13 cellular contexts compared by ENCODE assay signal in genomic region chr11:61697093-61697492, GRCh38. TPM values are rescaled to one million over a fixed set of nuclear protein-coding genes. Genes with fewer than 3 reads are reported as not detected.
DNase-seq lines count a peak whose midpoint lies in the region; ATAC-seq and TF ChIP-seq lines count a peak whose summit lies in the region.
"Had no signal": no experiment of that assay in that cellular context is flagged by ENCODE, and none has a peak within 500 bp of the region (broad histone marks: within the 10 kb centered on the region; RNA-seq: fewer than 3 reads in every experiment).

No MANE protein-coding gene starts in this region.

- no peak overlapping the region for H3K27ac Mint-ChIP-seq in activated T-helper 1 cell treated with anti-CD3 and anti-CD28 coated beads, Interleukin-12 subunit alpha, Interleukin-12 subunit beta, Interleukin-2, Interleukin-4 antibody, amounts not matched to agents 30 ng/mL and 10 ng/mL and 1 ng/mL, durations not matched to agents 14 hours and 24 hours and 36 hours
- H3K27ac Mint-ChIP-seq: activated naive CD4-positive, alpha-beta T cell treated with anti-CD3 and anti-CD28 coated beads, Interleukin-2, amount 50 U/mL, for 72 hours had no signal

- no peak overlapping the region for H2AFZ ChIP-seq in smooth muscle cell (ENCODE audit: low read depth)

- intact Hi-C loops in activated T-helper 1 cell treated with anti-CD3 and anti-CD28 coated beads, Interleukin-12 subunit alpha, Interleukin-12 subunit beta, Interleukin-2, Interleukin-4 antibody, amounts not matched to agents 30 ng/mL and 10 ng/mL and 1 ng/mL, durations not matched to agents 14 hours and 24 hours and 36 hours (cut with micrococcal nuclease), result loop anchor here (5.0 to 10.0 kb wide), 2 partner anchors 55 to 428 kb away; partner anchors contain the start of genes INCENP and MYRF

- H3K36me3 Mint-ChIP-seq in activated T-helper 1 cell treated with anti-CD3 and anti-CD28 coated beads, Interleukin-12 subunit alpha, Interleukin-12 subunit beta, Interleukin-2, Interleukin-4 antibody, amounts not matched to agents 30 ng/mL and 10 ng/mL and 1 ng/mL, durations not matched to agents 14 hours and 24 hours and 36 hours (ENCODE audit: low read depth), result no peaks in the 10 kb centered on the region
- H3K36me3 Mint-ChIP-seq: activated naive CD4-positive, alpha-beta T cell treated with anti-CD3 and anti-CD28 coated beads, Interleukin-2, amount 50 U/mL, for 72 hours; mesothelial cell of epicardium had no signal

- H3K9ac ChIP-seq in smooth muscle cell (ENCODE audit: low read depth), result peak overlapping the region; percentile 37

- H3K9me3 ChIP-seq in right atrium auricular region (no peaks in the 10 kb centered on the region), smooth muscle cell (replicated peaks; ENCODE audit: low read depth) (no peaks in the 10 kb centered on the region)

- H3K27ac ChIP-seq in right atrium auricular region, result peak overlapping the region; percentile 91 to 98
- peak overlapping the region; percentile 85 for H3K27ac ChIP-seq in smooth muscle cell (ENCODE audit: low read depth)

- H4K20me1 ChIP-seq in smooth muscle cell (ENCODE audit: low read depth), result peaks cover 14% of the 10 kb centered on the region

- no peaks in the 10 kb centered on the region for H3K9me3 Mint-ChIP-seq in activated T-helper 1 cell treated with anti-CD3 and anti-CD28 coated beads, Interleukin-12 subunit alpha, Interleukin-12 subunit beta, Interleukin-2, Interleukin-4 antibody, amounts not matched to agents 30 ng/mL and 10 ng/mL and 1 ng/mL, durations not matched to agents 14 hours and 24 hours and 36 hours
- H3K9me3 Mint-ChIP-seq: activated naive CD4-positive, alpha-beta T cell treated with anti-CD3 and anti-CD28 coated beads, Interleukin-2, amount 50 U/mL, for 72 hours; mesothelial cell of epicardium had no signal

- no peak overlapping the region for H3K4me3 ChIP-seq in right atrium auricular region
- no peak overlapping the region for H3K4me3 ChIP-seq in smooth muscle cell

- 69% methylated on average over 8 of the region's 8 CpGs for WGBS in smooth muscle cell (ENCODE audit: low lambda C conversion rate)

- H3K79me2 ChIP-seq in smooth muscle cell (ENCODE audit: low read depth), result no peaks in the 10 kb centered on the region

- no peaks in the 10 kb centered on the region for H3K27me3 ChIP-seq in right atrium auricular region
- no peaks in the 10 kb centered on the region for H3K27me3 ChIP-seq in smooth muscle cell (ENCODE audit: low read depth)

- H3K4me1 Mint-ChIP-seq in activated T-helper 1 cell treated with anti-CD3 and anti-CD28 coated beads, Interleukin-12 subunit alpha, Interleukin-12 subunit beta, Interleukin-2, Interleukin-4 antibody, amounts not matched to agents 30 ng/mL and 10 ng/mL and 1 ng/mL, durations not matched to agents 14 hours and 24 hours and 36 hours (ENCODE audit: low read depth), result peaks cover 25% of the 10 kb centered on the region

- no peak for TF ChIP-seq CTCF in right atrium auricular region (IDR thresholded peaks at IDR 0.05)
- TF ChIP-seq CTCF in smooth muscle cell (IDR thresholded peaks at IDR 0.05; ENCODE audit: borderline replicate concordance, insufficient read depth, poor library complexity, severe bottlenecking), result no peak

- no peaks in the 10 kb centered on the region for H3F3A ChIP-seq in smooth muscle cell (ENCODE audit: low read depth)

- H3K4me3 Mint-ChIP-seq in activated T-helper 1 cell treated with anti-CD3 and anti-CD28 coated beads, Interleukin-12 subunit alpha, Interleukin-12 subunit beta, Interleukin-2, Interleukin-4 antibody, amounts not matched to agents 30 ng/mL and 10 ng/mL and 1 ng/mL, durations not matched to agents 14 hours and 24 hours and 36 hours, result no peak overlapping the region
- H3K4me3 Mint-ChIP-seq: mesothelial cell of epicardium had no signal

- peak overlapping the region; percentile 55 for H3K4me2 ChIP-seq in smooth muscle cell

- H3K36me3 ChIP-seq in right atrium auricular region (no peaks in the 10 kb centered on the region), smooth muscle cell (ENCODE audit: low read depth) (no peaks in the 10 kb centered on the region)

- ATAC-seq in HG02885 (IDR thresholded peaks at IDR 0.05; ENCODE audit: poor library complexity, unreplicated experiment), result no peak
- ATAC-seq: activated naive CD4-positive, alpha-beta T cell treated with anti-CD3 and anti-CD28 coated beads, Interleukin-2, amount 50 U/mL, for 72 hours had no signal

- H3K4me1 ChIP-seq in right atrium auricular region, result peaks cover 0 to 88% of the 10 kb centered on the region in 2 donors
- peaks cover 14% of the 10 kb centered on the region for H3K4me1 ChIP-seq in smooth muscle cell (ENCODE audit: low read depth)

- peaks cover 1% of the 10 kb centered on the region for H3K27me3 Mint-ChIP-seq in activated T-helper 1 cell treated with anti-CD3 and anti-CD28 coated beads, Interleukin-12 subunit alpha, Interleukin-12 subunit beta, Interleukin-2, Interleukin-4 antibody, amounts not matched to agents 30 ng/mL and 10 ng/mL and 1 ng/mL, durations not matched to agents 14 hours and 24 hours and 36 hours (ENCODE audit: insufficient read depth)

- DNase-seq in EL (peak; percentile 81), SW480 (ENCODE audit: low spot score) (peak; percentile 96), right atrium auricular region (ENCODE audit: low spot score) (no peak), smooth muscle cell (lab: John Stamatoyannopoulos, UW; ENCODE audit: unreplicated experiment) (no peak), middle frontal gyrus (ENCODE audit: extremely low spot score, low spot score) (no peak)
- no peak for DNase-seq in activated CD4-positive, alpha-beta T cell treated with anti-CD3 and anti-CD28 coated beads, Interleukin-2, amount 50 U/mL, for 4 hours
- DNase-seq in activated T-helper 1 cell treated with anti-CD3 and anti-CD28 coated beads, Interleukin-12 subunit alpha, Interleukin-12 subunit beta, Interleukin-2, Interleukin-4 antibody, amounts not matched to agents 30 ng/mL and 10 ng/mL and 1 ng/mL, durations not matched to agents 14 hours and 24 hours and 36 hours (ENCODE audit: low spot score), result no peak
- DNase-seq: DMS153, NCI-H146, OCI-M1 had no signal

RNA-seq across cellular contexts. Expression of gene DAGLA, which starts 16.9 kb away (rescaled TPM):
- 1 to 10 TPM; 3.9 to 5.7 TPM for total RNA-seq in right atrium auricular region
- total RNA-seq in smooth muscle cell, result 1.3 and 1.6 TPM in 2 replicates
- polyA plus RNA-seq in smooth muscle cell, result 2.9 and 3.9 TPM in 2 replicates
- total RNA-seq in activated T-helper 1 cell treated with anti-CD3 and anti-CD28 coated beads, Interleukin-12 subunit alpha, Interleukin-12 subunit beta, Interleukin-2, Interleukin-4 antibody, amounts not matched to agents 30 ng/mL and 10 ng/mL and 1 ng/mL, durations not matched to agents 14 hours and 24 hours and 36 hours, result 0.18 and 0.20 TPM in 2 replicates

RNA-seq across cellular contexts. Expression of gene MYRF, which starts 55.3 kb away (rescaled TPM):
- total RNA-seq in right atrium auricular region (10 to 100 TPM in 1 of 2 donors, 1 to 10 TPM in 1; 7.0 to 13.1 TPM), smooth muscle cell (11.1 and 12.2 TPM in 2 replicates)
- 13.7 and 19.0 TPM in 2 replicates for polyA plus RNA-seq in smooth muscle cell
- total RNA-seq in activated T-helper 1 cell treated with anti-CD3 and anti-CD28 coated beads, Interleukin-12 subunit alpha, Interleukin-12 subunit beta, Interleukin-2, Interleukin-4 antibody, amounts not matched to agents 30 ng/mL and 10 ng/mL and 1 ng/mL, durations not matched to agents 14 hours and 24 hours and 36 hours, result 0.78 and 0.99 TPM in 2 replicates

Comparison
In these comparisons a context has a peak if more than half of its experiments do, and no peak if none do; other contexts are left out.
1. DNase-seq: peak in EL (single experiment) and SW480 (single experiment); none in right atrium auricular region (single experiment), smooth muscle cell (single experiment), middle frontal gyrus (single experiment), activated CD4-positive, alpha-beta T cell treated with anti-CD3 and anti-CD28 coated beads, Interleukin-2, amount 50 U/mL, for 4 hours (0 of 2) and activated T-helper 1 cell treated with anti-CD3 and anti-CD28 coated beads, Interleukin-12 subunit alpha, Interleukin-12 subunit beta, Interleukin-2, Interleukin-4 antibody, amounts not matched to agents 30 ng/mL and 10 ng/mL and 1 ng/mL, durations not matched to agents 14 hours and 24 hours and 36 hours (single experiment).